ENCODE assay signal across 1 cellular context in genomic region chr10:122505011-122505410, GRCh38.
A peak's percentile ranks its signal among the peaks of the same experiment; 100 is the strongest.
TF ChIP-seq lines count a peak whose summit lies in the region.

No MANE protein-coding gene starts in this region.

TF ChIP-seq in HEK293, 187 proteins besides CTCF, POLR2A, EP300 and RAD21 (continued from another document):
- 0 out of 2 replicates have a peak, but pooled peaks have one; percentile 16 for TF ChIP-seq REST (tag by site-specific recombination; IDR thresholded peaks at IDR 0.05)
